In the genomic region with DNA sequence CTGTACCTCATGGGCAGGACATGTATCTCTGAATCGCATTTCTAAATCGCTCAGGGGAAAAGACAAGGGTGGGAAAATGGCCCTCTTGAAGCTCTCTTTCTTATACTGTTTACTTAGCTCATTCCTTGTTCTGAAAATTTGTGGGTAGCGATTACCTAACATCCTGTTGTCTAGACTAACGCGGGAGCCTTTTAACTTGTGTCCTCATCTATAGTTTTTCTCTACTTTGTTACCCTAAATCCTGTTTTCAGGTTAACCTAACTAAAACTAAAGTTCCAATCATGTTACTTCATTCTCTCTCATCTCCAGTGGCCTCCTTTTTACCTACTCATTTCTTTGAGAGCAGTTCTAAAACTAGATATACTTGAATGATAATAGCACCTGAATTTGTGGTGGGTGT, we compare ENCODE assay signal across 11 cellular contexts. TPM values are rescaled to one million over a fixed set of nuclear protein-coding genes. Genes with fewer than 3 reads are reported as not detected.
DNase-seq lines count a peak whose midpoint lies in the region; ATAC-seq and TF ChIP-seq lines count a peak whose summit lies in the region.
"Had no signal": no experiment of that assay in that cellular context is flagged by ENCODE, and none has a peak within 500 bp of the region (broad histone marks: within the 10 kb centered on the region; RNA-seq: fewer than 3 reads in every experiment).

No MANE protein-coding gene starts in this region.

- H3K27me3 Mint-ChIP-seq in WTC11 (ENCODE audit: low read depth), result no peaks in the 10 kb centered on the region

- peaks cover 35 to 62% (median 53%) of the 10 kb centered on the region in 10 experiments for H3K4me1 ChIP-seq in BLaER1 treated with 17β-estradiol and CSF1 and Interleukin-3, amounts not matched to agents 10 nM and 100 nM
- H3K4me1 ChIP-seq in PC-9 (replicated peaks; ENCODE audit: insufficient read depth), result 0 out of 2 replicates have a peak, but pooled peaks cover 5% of the 10 kb centered on the region

- peak overlapping the region in 9 of 11 experiments; percentile 16 to 73 (median 42); a peak in 15 of 22 replicates for H3K4me2 ChIP-seq in BLaER1 treated with 17β-estradiol and CSF1 and Interleukin-3, amounts not matched to agents 10 nM and 100 nM
- H3K4me2 ChIP-seq in PC-9, result no peak overlapping the region

- no peak overlapping the region for H3K4me3 Mint-ChIP-seq in WTC11

- no peaks in the 10 kb centered on the region for H3K9me2 ChIP-seq in PC-9 (ENCODE audit: insufficient read depth)

- peaks cover 0 to 25% (median 10%) of the 10 kb centered on the region in 11 experiments; a peak in 17 of 22 replicates for H4K20me1 ChIP-seq in BLaER1 treated with 17β-estradiol and CSF1 and Interleukin-3, amounts not matched to agents 10 nM and 100 nM
- H4K20me1 ChIP-seq in PC-9 (ENCODE audit: insufficient read depth), result no peaks in the 10 kb centered on the region

- no peak overlapping the region for H2AFZ ChIP-seq in PC-9

- no peak overlapping the region for H3K9ac ChIP-seq in BLaER1 treated with 17β-estradiol and CSF1 and Interleukin-3, amounts not matched to agents 10 nM and 100 nM
- H3K9ac ChIP-seq: BLaER1 had no signal

- no peaks in the 10 kb centered on the region for H3K9me3 Mint-ChIP-seq in WTC11

- BruUV-seq in PC-9 (replicated peaks; lab: Mats Ljungman, UMichigan), result no TSS peak

- H3K27ac ChIP-seq in BLaER1 treated with 17β-estradiol and CSF1 and Interleukin-3, amounts not matched to agents 10 nM and 100 nM, result peak overlapping the region in 5 of 11 experiments; percentile 4 to 30 (median 15); a peak in 4 of 22 replicates
- H3K27ac ChIP-seq in PC-9, result no peak overlapping the region

- DNase-seq in EH (ENCODE audit: low read depth) (peak; percentile 39), WTC11 (ENCODE audit: low spot score) (no peak), fibroblast of mammary gland (ENCODE audit: low read depth) (peak; percentile 29), NCI-H2196 (lab: John Stamatoyannopoulos, UW; ENCODE audit: unreplicated experiment) (no peak), GM03348 (ENCODE audit: low spot score) (no peak), NCI-H1105 (lab: John Stamatoyannopoulos, UW) (no peak), PC-9 (no peak)
- DNase-seq: kidney glomerular epithelial cell, Peyer's patch had no signal

- no peaks in the 10 kb centered on the region for H3K9me3 ChIP-seq in BLaER1 treated with 17β-estradiol and CSF1 and Interleukin-3, amounts not matched to agents 10 nM and 100 nM (replicated peaks in 1 of 11)
- no peaks in the 10 kb centered on the region for H3K9me3 ChIP-seq in PC-9 (ENCODE audit: insufficient read depth, low read depth)
- H3K9me3 ChIP-seq: BLaER1, Peyer's patch had no signal

- peak overlapping the region; percentile 55 for H3K27ac Mint-ChIP-seq in WTC11

- no peak overlapping the region for H3K4me3 ChIP-seq in BLaER1 treated with 17β-estradiol and CSF1 and Interleukin-3, amounts not matched to agents 10 nM and 100 nM
- H3K4me3 ChIP-seq in fibroblast of mammary gland (ENCODE audit: control insufficient read depth, low read depth, low read length) (no peak overlapping the region), PC-9 (no peak overlapping the region)
- H3K4me3 ChIP-seq: BLaER1, Peyer's patch had no signal

- TF ChIP-seq CTCF in WTC11 (IDR thresholded peaks at IDR 0.05), result no peak
- TF ChIP-seq CTCF in fibroblast of mammary gland (conservative IDR thresholded peaks at IDR 0.05; ENCODE audit: control insufficient read depth, insufficient read depth, low read depth, low read length), result no peak
- TF ChIP-seq CTCF in PC-9 (conservative IDR thresholded peaks at IDR 0.05), result no peak

- H3K79me2 ChIP-seq in PC-9 (ENCODE audit: low read depth), result no peaks in the 10 kb centered on the region

- CTCF ChIA-PET in WTC11 (lab: Charles Lee) (no interaction called here), PC-9 (lab: Charles Lee) (no interaction called here)

- intact Hi-C loops in PC-9 (cut with micrococcal nuclease; ENCODE audit: unreplicated experiment), result no loop called here

- peak; percentile 32; the same call in 1 of the 2 replicates for ATAC-seq in WTC11

- no peaks in the 10 kb centered on the region for H3F3A ChIP-seq in PC-9 (ENCODE audit: insufficient read depth, low read depth)

- H3K4me1 Mint-ChIP-seq in WTC11, result peaks cover 32% of the 10 kb centered on the region

- POLR2A ChIA-PET in WTC11 (lab: Charles Lee) (no interaction called here), PC-9 (lab: Charles Lee; ENCODE audit: unreplicated experiment) (no interaction called here)

- H3K27me3 ChIP-seq in BLaER1 treated with 17β-estradiol and CSF1 and Interleukin-3, amounts not matched to agents 10 nM and 100 nM, result no peaks in the 10 kb centered on the region
- H3K27me3 ChIP-seq in PC-9 (ENCODE audit: insufficient read depth, low read depth), result no peaks in the 10 kb centered on the region
- H3K27me3 ChIP-seq: BLaER1, Peyer's patch had no signal

- H3K36me3 ChIP-seq in BLaER1 treated with 17β-estradiol and CSF1 and Interleukin-3, amounts not matched to agents 10 nM and 100 nM, result peaks cover 4 to 57% (median 20%) of the 10 kb centered on the region in 11 experiments; a peak in 18 of 22 replicates
- H3K36me3 ChIP-seq in PC-9 (ENCODE audit: low read depth), result no peaks in the 10 kb centered on the region
- H3K36me3 ChIP-seq: Peyer's patch had no signal

- H3K36me3 Mint-ChIP-seq in WTC11, result peaks cover 7% of the 10 kb centered on the region

TF ChIP-seq in WTC11, 78 proteins besides CTCF, POLR2A, EP300 and RAD21:
- TF ChIP-seq, protein P1, sequence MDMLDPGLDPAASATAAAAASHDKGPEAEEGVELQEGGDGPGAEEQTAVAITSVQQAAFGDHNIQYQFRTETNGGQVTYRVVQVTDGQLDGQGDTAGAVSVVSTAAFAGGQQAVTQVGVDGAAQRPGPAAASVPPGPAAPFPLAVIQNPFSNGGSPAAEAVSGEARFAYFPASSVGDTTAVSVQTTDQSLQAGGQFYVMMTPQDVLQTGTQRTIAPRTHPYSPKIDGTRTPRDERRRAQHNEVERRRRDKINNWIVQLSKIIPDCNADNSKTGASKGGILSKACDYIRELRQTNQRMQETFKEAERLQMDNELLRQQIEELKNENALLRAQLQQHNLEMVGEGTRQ (CRISPR knock-in tag; IDR thresholded peaks at IDR 0.05), result no peak
- TF ChIP-seq, protein P2, sequence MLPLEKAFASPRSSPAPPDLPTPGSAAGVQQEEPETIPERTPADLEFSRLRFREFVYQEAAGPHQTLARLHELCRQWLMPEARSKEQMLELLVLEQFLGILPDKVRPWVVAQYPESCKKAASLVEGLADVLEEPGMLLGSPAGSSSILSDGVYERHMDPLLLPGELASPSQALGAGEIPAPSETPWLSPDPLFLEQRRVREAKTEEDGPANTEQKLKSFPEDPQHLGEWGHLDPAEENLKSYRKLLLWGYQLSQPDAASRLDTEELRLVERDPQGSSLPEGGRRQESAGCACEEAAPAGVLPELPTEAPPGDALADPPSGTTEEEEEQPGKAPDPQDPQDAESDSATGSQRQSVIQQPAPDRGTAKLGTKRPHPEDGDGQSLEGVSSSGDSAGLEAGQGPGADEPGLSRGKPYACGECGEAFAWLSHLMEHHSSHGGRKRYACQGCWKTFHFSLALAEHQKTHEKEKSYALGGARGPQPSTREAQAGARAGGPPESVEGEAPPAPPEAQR (CRISPR knock-in tag; IDR thresholded peaks at IDR 0.05), result no peak
- TF ChIP-seq ELF4 (CRISPR knock-in tag; IDR thresholded peaks at IDR 0.05; ENCODE audit: low read depth), result no peak
- no peak for TF ChIP-seq CREB1 (CRISPR knock-in tag; IDR thresholded peaks at IDR 0.05)
- TF ChIP-seq, protein P3, sequence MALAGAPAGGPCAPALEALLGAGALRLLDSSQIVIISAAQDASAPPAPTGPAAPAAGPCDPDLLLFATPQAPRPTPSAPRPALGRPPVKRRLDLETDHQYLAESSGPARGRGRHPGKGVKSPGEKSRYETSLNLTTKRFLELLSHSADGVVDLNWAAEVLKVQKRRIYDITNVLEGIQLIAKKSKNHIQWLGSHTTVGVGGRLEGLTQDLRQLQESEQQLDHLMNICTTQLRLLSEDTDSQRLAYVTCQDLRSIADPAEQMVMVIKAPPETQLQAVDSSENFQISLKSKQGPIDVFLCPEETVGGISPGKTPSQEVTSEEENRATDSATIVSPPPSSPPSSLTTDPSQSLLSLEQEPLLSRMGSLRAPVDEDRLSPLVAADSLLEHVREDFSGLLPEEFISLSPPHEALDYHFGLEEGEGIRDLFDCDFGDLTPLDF (CRISPR knock-in tag; IDR thresholded peaks at IDR 0.05), result no peak
- TF ChIP-seq, protein P4, sequence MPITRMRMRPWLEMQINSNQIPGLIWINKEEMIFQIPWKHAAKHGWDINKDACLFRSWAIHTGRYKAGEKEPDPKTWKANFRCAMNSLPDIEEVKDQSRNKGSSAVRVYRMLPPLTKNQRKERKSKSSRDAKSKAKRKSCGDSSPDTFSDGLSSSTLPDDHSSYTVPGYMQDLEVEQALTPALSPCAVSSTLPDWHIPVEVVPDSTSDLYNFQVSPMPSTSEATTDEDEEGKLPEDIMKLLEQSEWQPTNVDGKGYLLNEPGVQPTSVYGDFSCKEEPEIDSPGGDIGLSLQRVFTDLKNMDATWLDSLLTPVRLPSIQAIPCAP (CRISPR knock-in tag; IDR thresholded peaks at IDR 0.05), result no peak
- TF ChIP-seq OVOL2 (CRISPR knock-in tag; IDR thresholded peaks at IDR 0.05; ENCODE audit: borderline replicate concordance), result no peak
- TF ChIP-seq, protein P5, sequence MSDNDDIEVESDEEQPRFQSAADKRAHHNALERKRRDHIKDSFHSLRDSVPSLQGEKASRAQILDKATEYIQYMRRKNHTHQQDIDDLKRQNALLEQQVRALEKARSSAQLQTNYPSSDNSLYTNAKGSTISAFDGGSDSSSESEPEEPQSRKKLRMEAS (CRISPR knock-in tag; IDR thresholded peaks at IDR 0.05), result no peak
- no peak for TF ChIP-seq SP1 (CRISPR knock-in tag; conservative IDR thresholded peaks at IDR 0.05)
- TF ChIP-seq ZNF121 (CRISPR knock-in tag; IDR thresholded peaks at IDR 0.05), result no peak
- TF ChIP-seq NR3C1 (CRISPR knock-in tag; conservative IDR thresholded peaks at IDR 0.05; ENCODE audit: low read depth), result no peak
- TF ChIP-seq FOXK1 (CRISPR knock-in tag; IDR thresholded peaks at IDR 0.05), result no peak
- no peak for TF ChIP-seq SMAD4 (CRISPR knock-in tag; IDR thresholded peaks at IDR 0.05)
- no peak for TF ChIP-seq NFE2L1 (CRISPR knock-in tag; IDR thresholded peaks at IDR 0.05)
- no peak for TF ChIP-seq ZNF317 (CRISPR knock-in tag; IDR thresholded peaks at IDR 0.05; ENCODE audit: borderline replicate concordance, low read depth)

RNA-seq across cellular contexts. Expression of a gene that starts 45.0 kb away (rescaled TPM):
- total RNA-seq in WTC11 (2021), result 16.9 to 20.9 TPM (median 19.1 TPM) in 3 replicates
- 18.0 and 20.1 TPM in 2 replicates for total RNA-seq in PC-9 (2021)

RNA-seq across cellular contexts. Expression of a gene that starts 50.6 kb away (rescaled TPM):
- 35.2 to 40.3 TPM (median 36.1 TPM) in 3 replicates for total RNA-seq in WTC11 (2021)
- total RNA-seq in PC-9 (2021), result 33.4 and 48.2 TPM in 2 replicates

Comparison
In these comparisons a context has a peak if more than half of its experiments do, and no peak if none do; other contexts are left out.
1. DNase-seq: peak in EH (single experiment) and fibroblast of mammary gland (single experiment); none in WTC11 (single experiment), NCI-H2196 (single experiment), GM03348 (single experiment), NCI-H1105 (single experiment) and PC-9 (0 of 2).